Comparison of ENCODE assay signal across 8 cellular contexts in genomic region chr2:242085941-242086621, GRCh38.
DNase-seq lines count a peak whose midpoint lies in the region; ATAC-seq, FAIRE-seq and TF ChIP-seq lines count a peak whose summit lies in the region.

No MANE protein-coding gene starts in this region.

- ATAC-seq in GM19035 (IDR thresholded peaks at IDR 0.05; ENCODE audit: unreplicated experiment) = peak; percentile 23
- peak; percentile 28 for ATAC-seq in mucosa of descending colon
- no peak for ATAC-seq in GM21528 (IDR thresholded peaks at IDR 0.05; ENCODE audit: low FRiP score, unreplicated experiment)

- H3K9me3 ChIP-seq in mucosa of descending colon = no peaks in the 10 kb centered on the region
- H3K9me3 ChIP-seq in SK-N-SH = no peaks in the 10 kb centered on the region

- no peak overlapping the region for H2AFZ ChIP-seq in SK-N-SH (ENCODE audit: low read depth)

- TF ChIP-seq RAD21 in SK-N-SH (IDR thresholded peaks at IDR 0.05; ENCODE audit: low read length) = no peak

- TF ChIP-seq CTCF in mucosa of descending colon (IDR thresholded peaks at IDR 0.05) = no peak
- no peak for TF ChIP-seq CTCF in SK-N-SH (IDR thresholded peaks at IDR 0.05)
- TF ChIP-seq CTCF in D721Med (IDR thresholded peaks at IDR 0.05; ENCODE audit: insufficient read depth, missing control alignments) = no peak

- H3K36me3 ChIP-seq in mucosa of descending colon (ENCODE audit: low read depth) (no peaks in the 10 kb centered on the region), SK-N-SH (replicated peaks in 1 of 2; ENCODE audit: control insufficient read depth in 1 of 2, insufficient read depth in 2 of 2, low read length in 1 of 2) (no peaks in the 10 kb centered on the region)

- peaks cover 9% of the 10 kb centered on the region for H3K79me2 ChIP-seq in SK-N-SH (ENCODE audit: insufficient read depth)

- DNase-seq in LHCN-M2 (ENCODE audit: low read depth) (peak; percentile 37), amniotic epithelial cell (ENCODE audit: low read depth) (peak; percentile 8), mucosa of descending colon (peak in 1 of 3 donors; percentile 48), HuH-7 (ENCODE audit: low spot score) (no peak), SK-N-SH (no peak), D721Med (ENCODE audit: insufficient read length, low spot score) (no peak)

- intact Hi-C loops in mucosa of descending colon (cut with DNase I, micrococcal nuclease) = no loop called here

- POLR2A ChIA-PET in SK-N-SH (lab: Yijun Ruan, JAX) = no interaction called here

- no peaks in the 10 kb centered on the region for H3K27me3 ChIP-seq in SK-N-SH (ENCODE audit: insufficient read depth)

- 45% methylated on average over 6 of the region's 6 CpGs for WGBS in SK-N-SH (ENCODE audit: low lambda C conversion rate)

- no peak overlapping the region for H3K4me3 ChIP-seq in mucosa of descending colon
- no peak overlapping the region for H3K4me3 ChIP-seq in SK-N-SH (ENCODE audit: low read depth in 2 of 2, low read length in 1 of 2)

- H4K20me1 ChIP-seq in SK-N-SH (ENCODE audit: insufficient read depth) = no peaks in the 10 kb centered on the region

- H3K27ac ChIP-seq in SK-N-SH (ENCODE audit: low read depth in 2 of 2, low read length in 1 of 2) = no peak overlapping the region

- FAIRE-seq in D721Med (lab: Jason Lieb, UNC) = no peak

- H3K4me1 ChIP-seq in mucosa of descending colon (ENCODE audit: low read depth) (peaks cover 8% of the 10 kb centered on the region), SK-N-SH (ENCODE audit: control insufficient read depth in 1 of 2, insufficient read depth in 2 of 2, low read depth in 1 of 2, low read length in 1 of 2) (peaks cover 0 to 2% of the 10 kb centered on the region in 2 experiments; a peak in 3 of 4 replicates)

- no peak for TF ChIP-seq EP300 in SK-N-SH (IDR thresholded peaks at IDR 0.05; ENCODE audit: borderline replicate concordance in 1 of 2, low read depth in 1 of 2, low read length in 1 of 2)

- no peaks in the 10 kb centered on the region for H3F3A ChIP-seq in SK-N-SH (replicated peaks; ENCODE audit: insufficient read depth)

- no peak overlapping the region for H3K9ac ChIP-seq in SK-N-SH

- no peak overlapping the region for H3K4me2 ChIP-seq in SK-N-SH

- H3K9me2 ChIP-seq in SK-N-SH = no peaks in the 10 kb centered on the region

- CTCF ChIA-PET in SK-N-SH (lab: Yijun Ruan, JAX) = no interaction called here

TF ChIP-seq in SK-N-SH, 30 proteins besides CTCF, POLR2A, EP300 and RAD21:
- no peak for TF ChIP-seq MEF2A (IDR thresholded peaks at IDR 0.05; ENCODE audit: borderline replicate concordance, low read depth)
- no peak for TF ChIP-seq IRF3 (IDR thresholded peaks at IDR 0.05; ENCODE audit: low read depth, low read length)
- TF ChIP-seq TAF1 (IDR thresholded peaks at IDR 0.05; ENCODE audit: borderline replicate concordance, low read depth, low read length) = no peak
- no peak for TF ChIP-seq CHD2 (IDR thresholded peaks at IDR 0.05; ENCODE audit: low read length, partially characterized antibody)
- TF ChIP-seq REST (IDR thresholded peaks at IDR 0.05; ENCODE audit: low read depth, low read length) = no peak
- TF ChIP-seq USF2 (IDR thresholded peaks at IDR 0.05; ENCODE audit: borderline replicate concordance, low read depth, low read length) = no peak
- no peak for TF ChIP-seq MAX (IDR thresholded peaks at IDR 0.05; ENCODE audit: low read depth)
- TF ChIP-seq RCOR1 (IDR thresholded peaks at IDR 0.05; ENCODE audit: low read length) = no peak
- no peak for TF ChIP-seq JUND (IDR thresholded peaks at IDR 0.05)
- no peak for TF ChIP-seq NRF1 (IDR thresholded peaks at IDR 0.05; ENCODE audit: low read depth, low read length)
- no peak for TF ChIP-seq NFIC (IDR thresholded peaks at IDR 0.05; ENCODE audit: borderline replicate concordance)
- no peak for TF ChIP-seq RXRA (IDR thresholded peaks at IDR 0.05; ENCODE audit: borderline replicate concordance, low read depth)
- no peak for TF ChIP-seq TCF12 (IDR thresholded peaks at IDR 0.05)
- TF ChIP-seq POLR2AphosphoS5 (IDR thresholded peaks at IDR 0.05; ENCODE audit: low read depth, low read length) = no peak
- TF ChIP-seq FOXM1 (IDR thresholded peaks at IDR 0.05; ENCODE audit: low read depth) = no peak
- no peak for TF ChIP-seq SMC3 (IDR thresholded peaks at IDR 0.05; ENCODE audit: low read depth, low read length)
- no peak for TF ChIP-seq YY1 (IDR thresholded peaks at IDR 0.05; ENCODE audit: low read depth)
- TF ChIP-seq USF1 (IDR thresholded peaks at IDR 0.05; ENCODE audit: borderline replicate concordance, low read depth) = no peak
- TF ChIP-seq PBX3 (IDR thresholded peaks at IDR 0.05) = no peak
TF ChIP-seq in SK-N-SH: peak in this region for 0.

Comparison
In these comparisons a context has a peak if more than half of its experiments do, and no peak if none do; other contexts are left out.
1. DNase-seq: peak in LHCN-M2 (single experiment) and amniotic epithelial cell (single experiment); none in HuH-7 (single experiment), SK-N-SH (single experiment) and D721Med (single experiment).